In genomic region chr7:6576867-6577368, GRCh38 we compare ENCODE assay signal across 8 cellular contexts. TPM values are rescaled to one million over a fixed set of nuclear protein-coding genes. Genes with fewer than 3 reads are reported as not detected.
DNase-seq lines count a peak whose midpoint lies in the region; ATAC-seq and TF ChIP-seq lines count a peak whose summit lies in the region.
"Not testable (repeated sequence)": the region's sequence is repeated elsewhere in the genome, so short reads cannot be mapped to it uniquely, and the experiment has no call there.

No MANE protein-coding gene starts in this region.

- H3K36me3 ChIP-seq in CD8-positive, alpha-beta T cell (ENCODE audit: insufficient read depth, low read length); SU-DHL-6 (ENCODE audit: low read length); thoracic aorta: not testable (repeated sequence)
- H3K36me3 ChIP-seq in adrenal gland (replicated peaks in 1 of 2) (peaks cover 0 to 13% of the 10 kb centered on the region in 2 donors), osteoblast (ENCODE audit: insufficient read depth, low read length) (peaks cover 17% of the 10 kb centered on the region)

- H3K4me3 ChIP-seq in CD8-positive, alpha-beta T cell (ENCODE audit: low read depth, low read length) = peak overlapping the region; percentile 90
- H3K4me3 ChIP-seq in SU-DHL-6 (ENCODE audit: insufficient read depth, low read length, poor library complexity, severe bottlenecking) (peak overlapping the region; percentile 96), adrenal gland (peak overlapping the region in 2 of 4 donors; percentile 69 to 93), epithelial cell of proximal tubule (ENCODE audit: low read depth, low read length) (peak overlapping the region; percentile 95), osteoblast (ENCODE audit: insufficient read depth, low read length) (peak overlapping the region; percentile 92), thoracic aorta (peak overlapping the region; percentile 92)

- H3K4me2 ChIP-seq in SU-DHL-6 (ENCODE audit: low read depth, low read length, poor library complexity, severe bottlenecking) (peak overlapping the region; percentile 82), osteoblast (ENCODE audit: insufficient read depth, low read length) (peak overlapping the region; percentile 84)

- intact Hi-C loops in CD8-positive, alpha-beta T cell (cut with DNase I, micrococcal nuclease) = loop anchor here (1.0 to 10.0 kb wide), 5 partner anchors 12 to 1602 kb away; partner anchors contain the start of genes INTS15 (in 1 of the 2), ZNF12 (in 1 of the 2) and ZNF316 (in 1 of the 2)
- intact Hi-C loops in adrenal gland (cut with DNase I) = not testable (repeated sequence)

- peak overlapping the region; percentile 91 for H3K27ac ChIP-seq in CD8-positive, alpha-beta T cell (ENCODE audit: low read depth, low read length)
- not testable (repeated sequence) for H3K27ac ChIP-seq in SU-DHL-6 (ENCODE audit: low read depth, low read length)
- H3K27ac ChIP-seq in adrenal gland = peak overlapping the region in 4 of 5 donors; percentile 84 to 96 (median 90)
- H3K27ac ChIP-seq in layer of hippocampus (ENCODE audit: low read depth, low read length) = peak overlapping the region; percentile 90
- H3K27ac ChIP-seq in osteoblast (ENCODE audit: low read depth, low read length) = peak overlapping the region; percentile 88
- peak overlapping the region; percentile 96 to 97 for H3K27ac ChIP-seq in thoracic aorta

- not testable (repeated sequence) for TF ChIP-seq CTCF in CD8-positive, alpha-beta T cell (IDR thresholded peaks at IDR 0.05); SU-DHL-6 (IDR thresholded peaks at IDR 0.05; ENCODE audit: insufficient read depth, low read length, poor library complexity, severe bottlenecking); adrenal gland (IDR thresholded peaks at IDR 0.05); epithelial cell of proximal tubule (conservative IDR thresholded peaks at IDR 0.05; ENCODE audit: low read depth, low read length); osteoblast (IDR thresholded peaks at IDR 0.05; ENCODE audit: extremely low read depth, low read depth, low read length); thoracic aorta (IDR thresholded peaks at IDR 0.05)

- H3K27ac Mint-ChIP-seq in CD8-positive, alpha-beta T cell = peak overlapping the region; percentile 94

- H3K9me3 Mint-ChIP-seq in CD8-positive, alpha-beta T cell = not testable (repeated sequence)

- not testable (repeated sequence) for H3K9me2 ChIP-seq in SU-DHL-6 (replicated peaks; ENCODE audit: insufficient read depth, low read length)

- H3K9ac ChIP-seq in SU-DHL-6 (ENCODE audit: low read length) = peak overlapping the region; percentile 94

- ATAC-seq in CD8-positive, alpha-beta T cell = peak; percentile 39
- ATAC-seq in thoracic aorta (ENCODE audit: insufficient number of reproducible peaks, low FRiP score, low read depth) = not testable (repeated sequence)

- H3K27me3 ChIP-seq in CD8-positive, alpha-beta T cell (ENCODE audit: insufficient read depth, low read length); SU-DHL-6 (ENCODE audit: low read length); adrenal gland; layer of hippocampus (ENCODE audit: control insufficient read depth, insufficient read depth, low read length); osteoblast (ENCODE audit: insufficient read depth, low read length); thoracic aorta (replicated peaks; ENCODE audit: insufficient read depth): not testable (repeated sequence)

- H2AFZ ChIP-seq in SU-DHL-6 (ENCODE audit: low read depth, low read length, severe bottlenecking) = peak overlapping the region; percentile 92
- peak overlapping the region; percentile 88 for H2AFZ ChIP-seq in osteoblast (ENCODE audit: low read length)

- not testable (repeated sequence) for H3K79me2 ChIP-seq in SU-DHL-6 (ENCODE audit: insufficient read depth, low read length); osteoblast (ENCODE audit: insufficient read depth, low read length)

- peaks cover 14% of the 10 kb centered on the region for H3K4me1 Mint-ChIP-seq in CD8-positive, alpha-beta T cell (ENCODE audit: low read depth)

- H3K4me3 Mint-ChIP-seq in CD8-positive, alpha-beta T cell = peak overlapping the region; percentile 86

- H3K36me3 Mint-ChIP-seq in CD8-positive, alpha-beta T cell = peaks cover 29% of the 10 kb centered on the region

- not testable (repeated sequence) for H3K4me1 ChIP-seq in CD8-positive, alpha-beta T cell (ENCODE audit: insufficient read depth, low read length); adrenal gland (replicated peaks in 1 of 2); osteoblast (ENCODE audit: insufficient read depth, low read length)
- peaks cover 4 to 15% of the 10 kb centered on the region in 2 donors for H3K4me1 ChIP-seq in thoracic aorta (ENCODE audit: control insufficient read depth in 1 of 2, low read depth in 2 of 2)

- not testable (repeated sequence) for H4K20me1 ChIP-seq in SU-DHL-6 (ENCODE audit: low read depth, low read length); osteoblast (ENCODE audit: insufficient read depth, low read length)

- not testable (repeated sequence) for H3K27me3 Mint-ChIP-seq in CD8-positive, alpha-beta T cell (ENCODE audit: low read depth)

- peak in 2 of 7 experiments; percentile 9 to 45 for DNase-seq in CD8-positive, alpha-beta T cell
- DNase-seq in KBM-7 = peak; percentile 42
- DNase-seq in adrenal gland; epithelial cell of proximal tubule (ENCODE audit: low read depth); osteoblast (ENCODE audit: insufficient read length, low spot score, missing footprints); thoracic aorta (ENCODE audit: low spot score): not testable (repeated sequence)

- H3K9me3 ChIP-seq in CD8-positive, alpha-beta T cell (ENCODE audit: low read length); SU-DHL-6 (ENCODE audit: insufficient read depth, low read length); adrenal gland (replicated peaks in 1 of 3); osteoblast (ENCODE audit: low read depth, low read length); thoracic aorta: not testable (repeated sequence)

- H3F3A ChIP-seq in SU-DHL-6 (ENCODE audit: insufficient read depth) = peaks cover 27% of the 10 kb centered on the region

- in situ Hi-C loops in KBM-7 (cut with MboI; ENCODE audit: low pct_unique_long_range_greater_than_20kb, low sequenced_read_pairs) = not testable (repeated sequence)

- TF ChIP-seq POLR2A in adrenal gland (IDR thresholded peaks at IDR 0.05) = not testable (repeated sequence)

- 10 to 14% (median 11%) methylated on average over 13 to 14 of the region's 14 CpGs for WGBS in adrenal gland, 4 donors

- POLR2A ChIA-PET in CD8-positive, alpha-beta T cell (lab: Charles Lee) = interaction anchor here (3.9 kb wide), 1 partner anchor 13 kb away, joined by 29 read pairs; the partner anchor contains the start of gene INTS15

- CTCF ChIA-PET in CD8-positive, alpha-beta T cell (lab: Charles Lee) = interaction anchor here (1.2 to 1.8 kb wide), 2 partner anchors 13 to 56 kb away, joined by 3 to 9 read pairs; partner anchors contain the start of gene INTS15

RNA-seq across cellular contexts. Expression of gene ZDHHC4, which starts 0.3 kb away (rescaled TPM):
- total RNA-seq in CD8-positive, alpha-beta T cell = 10 to 100 TPM; 35.6 to 37.0 TPM
- total RNA-seq in adrenal gland (100 to 1,000 TPM in 1 of 8 donors, 10 to 100 TPM in 7; 49.9 to 115 (median 74.0) TPM), epithelial cell of proximal tubule (37.5 and 55.1 TPM in 2 replicates), osteoblast (51.0 and 61.6 TPM in 2 replicates), thoracic aorta (100 to 1,000 TPM in 1 of 2 donors, 10 to 100 TPM in 1; 35.3 to 101 TPM)
- 10 to 100 TPM; 38.5 to 53.5 (median 46.3) TPM for polyA plus RNA-seq in adrenal gland

RNA-seq across cellular contexts. Expression of gene INTS15, which starts 12.9 kb away (rescaled TPM):
- total RNA-seq in CD8-positive, alpha-beta T cell = 10 to 100 TPM; 48.8 to 52.3 TPM
- total RNA-seq in adrenal gland (10 to 100 TPM; 24.2 to 36.2 (median 27.4) TPM), epithelial cell of proximal tubule (23.1 and 36.0 TPM in 2 replicates), osteoblast (11.9 and 13.0 TPM in 2 replicates), thoracic aorta (10 to 100 TPM; 37.2 to 45.4 TPM)
- polyA plus RNA-seq in adrenal gland = 10 to 100 TPM; 18.1 to 25.3 (median 22.2) TPM

RNA-seq across cellular contexts. Expression of gene GRID2IP, which starts 25.7 kb away (rescaled TPM):
- total RNA-seq in CD8-positive, alpha-beta T cell = under 1 TPM; 0.25 to 0.33 TPM
- total RNA-seq in adrenal gland (1 to 10 TPM in 4 of 8 donors, under 1 TPM in 3, not detected in 1; 0.11 to 1.8 (median 1.2) TPM), epithelial cell of proximal tubule (not detected in 2 replicates), osteoblast (under 0.01 TPM in 1 of 2 replicates, not detected in the other), thoracic aorta (under 1 TPM; 0.14 to 0.35 TPM)
- polyA plus RNA-seq in adrenal gland = under 1 TPM; 0.11 to 0.24 (median 0.24) TPM

RNA-seq across cellular contexts. Expression of gene ZNF853, which starts 38.5 kb away (rescaled TPM):
- total RNA-seq in CD8-positive, alpha-beta T cell = 1 to 10 TPM; 4.2 to 4.8 TPM
- total RNA-seq in adrenal gland = 10 to 100 TPM in 2 of 8 donors, 1 to 10 TPM in 6; 4.1 to 15.3 (median 5.8) TPM
- polyA plus RNA-seq in adrenal gland = 1 to 10 TPM; 1.2 to 2.0 (median 1.5) TPM
- 5.6 and 9.9 TPM in 2 replicates for total RNA-seq in epithelial cell of proximal tubule
- under 0.01 TPM in 2 replicates for total RNA-seq in osteoblast
- total RNA-seq in thoracic aorta = 10 to 100 TPM; 12.7 to 31.4 TPM
